Comparison of ENCODE assay signal across 1 cellular context in the genomic region with DNA sequence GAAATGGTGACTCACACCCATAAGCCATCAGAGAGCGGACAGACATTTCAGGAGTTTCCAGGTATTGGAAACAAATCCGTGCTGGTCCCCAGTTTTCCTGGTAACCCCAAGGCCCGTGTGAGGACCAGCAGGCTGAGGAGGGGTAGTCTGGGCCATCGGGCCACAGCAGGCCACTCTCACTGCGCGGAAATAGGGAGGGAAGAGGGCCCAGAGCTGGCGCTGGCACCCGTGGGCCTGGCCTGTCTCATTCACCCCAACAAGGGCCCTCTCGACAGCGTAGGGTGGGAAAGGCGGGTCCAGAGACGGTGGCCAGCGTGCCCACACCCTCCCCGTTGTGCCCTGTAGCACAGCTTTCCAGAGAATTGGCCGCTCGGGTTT.
TF ChIP-seq lines count a peak whose summit lies in the region.

No MANE protein-coding gene starts in this region.

TF ChIP-seq in H1, 55 proteins besides CTCF, POLR2A, EP300 and RAD21 (continued from another document):
- no peak for TF ChIP-seq POU5F1 (IDR thresholded peaks at IDR 0.05; ENCODE audit: low read depth, low read length)
- no peak for TF ChIP-seq SP4 (IDR thresholded peaks at IDR 0.05; ENCODE audit: low read length)
- no peak for TF ChIP-seq CTBP2 (IDR thresholded peaks at IDR 0.05; ENCODE audit: borderline replicate concordance, insufficient read depth, insufficient read length, low read length)
- no peak for TF ChIP-seq KDM5A (IDR thresholded peaks at IDR 0.05; ENCODE audit: low read length)
- no peak for TF ChIP-seq RXRA (IDR thresholded peaks at IDR 0.05; ENCODE audit: insufficient read depth, low read depth, low read length)
- no peak for TF ChIP-seq CBX8 (IDR thresholded peaks at IDR 0.05; ENCODE audit: borderline replicate concordance, low read depth, low read length)
- TF ChIP-seq, protein P1, sequence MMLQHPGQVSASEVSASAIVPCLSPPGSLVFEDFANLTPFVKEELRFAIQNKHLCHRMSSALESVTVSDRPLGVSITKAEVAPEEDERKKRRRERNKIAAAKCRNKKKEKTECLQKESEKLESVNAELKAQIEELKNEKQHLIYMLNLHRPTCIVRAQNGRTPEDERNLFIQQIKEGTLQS (IDR thresholded peaks at IDR 0.05; ENCODE audit: insufficient read depth, low read depth, low read length): no peak
- no peak for TF ChIP-seq RBBP5 (IDR thresholded peaks at IDR 0.05; ENCODE audit: borderline replicate concordance, low read depth, low read length)
- no peak for TF ChIP-seq HDAC6 (IDR thresholded peaks at IDR 0.05; ENCODE audit: low read depth, low read length)
- no peak for TF ChIP-seq BRCA1 (IDR thresholded peaks at IDR 0.05; ENCODE audit: low read depth, low read length)
- no peak for TF ChIP-seq EGR1 (IDR thresholded peaks at IDR 0.05; ENCODE audit: borderline replicate concordance, low read depth, low read length)
- TF ChIP-seq SIRT6 (IDR thresholded peaks at IDR 0.05; ENCODE audit: low read length): no peak
- TF ChIP-seq ATF2 (IDR thresholded peaks at IDR 0.05; ENCODE audit: low read length): no peak
- TF ChIP-seq TAF7 (optimal IDR thresholded peaks at IDR 0.05; ENCODE audit: borderline replicate concordance, low read depth, low read length): no peak
- TF ChIP-seq JUN (IDR thresholded peaks at IDR 0.05; ENCODE audit: low read depth, low read length): no peak
- no peak for TF ChIP-seq ASH2L (IDR thresholded peaks at IDR 0.05; ENCODE audit: low read length)
- no peak for TF ChIP-seq CBX5 (IDR thresholded peaks at IDR 0.05; ENCODE audit: low read depth, low read length)
- TF ChIP-seq YY1 (IDR thresholded peaks at IDR 0.05; ENCODE audit: low read depth, low read length): no peak
